ENCODE assay signal across 8 cellular contexts in the genomic region with DNA sequence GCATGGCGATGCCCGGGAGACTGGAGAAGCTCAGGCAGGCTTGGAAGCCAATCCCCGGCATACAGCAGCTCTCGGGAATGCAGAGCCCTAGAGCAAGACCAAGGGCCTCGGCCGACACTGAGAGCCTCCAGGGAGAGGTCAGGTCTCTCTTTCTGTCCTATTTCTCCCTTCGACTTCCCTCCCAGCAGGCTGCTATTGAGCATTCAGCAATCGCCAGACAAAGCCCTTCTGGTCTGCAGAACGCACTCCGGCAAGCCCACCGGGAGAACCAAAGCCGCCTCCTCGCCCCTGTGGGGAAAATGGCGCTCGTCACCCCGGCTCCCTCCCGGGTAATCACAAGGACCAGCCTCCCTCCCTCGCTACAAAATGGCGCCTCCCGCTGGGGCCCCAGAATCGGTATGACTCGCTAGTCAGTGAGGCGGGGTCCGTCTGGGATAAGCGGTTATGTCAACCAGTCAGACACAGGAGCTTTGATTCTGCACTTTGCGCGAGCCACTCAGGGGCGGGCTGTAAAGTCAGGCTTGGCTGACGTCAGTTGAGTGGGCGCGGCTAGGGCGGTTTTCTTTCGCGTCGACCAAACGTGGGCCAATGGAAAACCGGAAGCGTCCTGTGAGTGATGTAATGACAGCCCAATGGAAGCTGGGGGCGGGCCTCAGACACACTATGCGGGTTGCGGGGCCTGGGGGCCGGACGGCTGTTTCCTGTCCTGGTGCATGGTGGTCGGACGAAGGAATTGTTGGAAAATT. TPM values are rescaled to one million over a fixed set of nuclear protein-coding genes. Genes with fewer than 3 reads are reported as not detected.
DNase-seq lines count a peak whose midpoint lies in the region; TF ChIP-seq lines count a peak whose summit lies in the region.

A gene (plus strand): TSS at position 691 of the 746 bp plus-strand sequence. CDS start 10,297 bp downstream, outside the sequence.

- CTCF ChIA-PET in activated CD8-positive, alpha-beta memory T cell treated with anti-CD3 and anti-CD28 coated beads for 36 hours (lab: Charles Lee): interaction anchor here (0.6 to 1.8 kb wide), 5 partner anchors 17 to 773 kb away, joined by 3 to 5 read pairs (median 4); no protein-coding TSS in a partner anchor

- peak within 1 kb of the TSS; percentile 73 for H3K4me3 ChIP-seq in effector memory CD4-positive, alpha-beta T cell (ENCODE audit: insufficient read depth, low read depth, low read length, poor library complexity, severe bottlenecking)

- H3K4me1 ChIP-seq in effector memory CD4-positive, alpha-beta T cell (ENCODE audit: control insufficient read depth, insufficient read depth, low read length, poor library complexity, severe bottlenecking): peaks cover 5% of the 10 kb centered on the region

- H3K27me3 ChIP-seq in effector memory CD4-positive, alpha-beta T cell (replicated peaks; ENCODE audit: control insufficient read depth, insufficient read depth, low read length, poor library complexity, severe bottlenecking): no peaks in the 10 kb centered on the region

- POLR2A ChIA-PET in activated CD8-positive, alpha-beta memory T cell treated with anti-CD3 and anti-CD28 coated beads for 36 hours (lab: Charles Lee): interaction anchor here (0.6 to 2.5 kb wide), 15 partner anchors 13 to 1349 kb away, joined by 3 to 12 read pairs (median 4); a partner anchor contains a TSS

- peak; percentile 99 for DNase-seq in CMK (ENCODE audit: low read depth)
- DNase-seq in GM20000 (ENCODE audit: low spot score): peak; percentile 95
- peak; percentile 100 for DNase-seq in HT-29 (ENCODE audit: low spot score)
- DNase-seq in NOMO-1 (lab: John Stamatoyannopoulos, UW; ENCODE audit: unreplicated experiment in 2 of 2): peak; percentile 99
- DNase-seq in effector memory CD4-positive, alpha-beta T cell: peak; percentile 99 to 100 (median 100)
- DNase-seq in lung microvascular endothelial cell (ENCODE audit: low read depth in 2 of 2): peak; percentile 100
- DNase-seq in stimulated activated CD4-positive, alpha-beta T cell treated with anti-CD3 and anti-CD28 coated beads, TNF-alpha, amount 100 ng/mL, for 48 hours (ENCODE audit: low read depth in 3 of 3): peak; percentile 99 to 100 (median 100)

- H3K36me3 ChIP-seq in effector memory CD4-positive, alpha-beta T cell (ENCODE audit: control insufficient read depth, insufficient read depth, low read length): no peaks in the 10 kb centered on the region

- H3K27ac ChIP-seq in effector memory CD4-positive, alpha-beta T cell (ENCODE audit: insufficient read depth, low read length, poor library complexity, severe bottlenecking): peak within 1 kb of the TSS; percentile 97

- H3K9me3 ChIP-seq in effector memory CD4-positive, alpha-beta T cell (ENCODE audit: control insufficient read depth, low read length): no peaks in the 10 kb centered on the region

- peak; percentile 5 for TF ChIP-seq CTCF in GM20000 (IDR thresholded peaks at IDR 0.05; ENCODE audit: extremely low read depth, missing control alignments)

RNA-seq across cellular contexts. Expression of the gene that starts here (rescaled TPM):
- total RNA-seq in HT-29 (2014; rRNA removed; shearing (Covaris generic)): 21.1 and 26.7 TPM in 2 replicates
- 10 to 100 TPM; 32.9 to 33.6 TPM for total RNA-seq in activated CD8-positive, alpha-beta memory T cell treated with anti-CD3 and anti-CD28 coated beads for 36 hours
- total RNA-seq in lung microvascular endothelial cell: 18.7 and 33.9 TPM in 2 replicates

Comparison
In these comparisons a context has a peak if more than half of its experiments do, and no peak if none do; other contexts are left out.
1. Peak in every context shown above with its lines: DNase-seq, H3K4me3 ChIP-seq and H3K27ac ChIP-seq.